Comparison of ENCODE assay signal across 8 cellular contexts in genomic region chr16:66695474-66695934, GRCh38. TPM values are rescaled to one million over a fixed set of nuclear protein-coding genes. Genes with fewer than 3 reads are reported as not detected.
DNase-seq lines count a peak whose midpoint lies in the region; ATAC-seq lines count a peak whose summit lies in the region.

No MANE protein-coding gene starts in this region.

- DNase-seq in SIG-M5 treated with dmso at 0.1 percent for 504 hours (lab: John Stamatoyannopoulos, UW; ENCODE audit: unreplicated experiment) (peak; percentile 24), SIG-M5 (lab: John Stamatoyannopoulos, UW) (no peak), UCSD-AML1 (lab: John Stamatoyannopoulos, UW; ENCODE audit: unreplicated experiment) (peak; percentile 25), head of caudate nucleus (peak in 34 of 42 donors; percentile 8 to 72 (median 43)), NCI-H226 (no peak)

- H3K4me2 ChIP-seq in skeletal muscle satellite cell (ENCODE audit: low read length) = peak overlapping the region; percentile 99

- intact Hi-C loops in head of caudate nucleus (cut with DNase I) = no loop called here

- no peaks in the 10 kb centered on the region for H3K9me3 ChIP-seq in skeletal muscle satellite cell (replicated peaks; ENCODE audit: low read length)

- ATAC-seq in GM18502 (IDR thresholded peaks at IDR 0.05; ENCODE audit: poor library complexity, unreplicated experiment) (no peak), GM21360 (IDR thresholded peaks at IDR 0.05; ENCODE audit: unreplicated experiment) (no peak)

- no peaks in the 10 kb centered on the region for H3K36me3 ChIP-seq in skeletal muscle satellite cell (ENCODE audit: insufficient read depth, low read length)

- peak overlapping the region; percentile 73 for H3K4me3 ChIP-seq in skeletal muscle satellite cell (ENCODE audit: low read length)

- H3K9ac ChIP-seq in skeletal muscle satellite cell (ENCODE audit: low read depth, low read length) = peak overlapping the region; percentile 81

- H3K27me3 ChIP-seq in skeletal muscle satellite cell (ENCODE audit: control insufficient read depth, insufficient read depth, low read length) = peaks cover 2% of the 10 kb centered on the region

- H3K4me1 ChIP-seq in skeletal muscle satellite cell (ENCODE audit: control insufficient read depth, insufficient read depth, low read length) = peaks cover 12% of the 10 kb centered on the region

RNA-seq across cellular contexts. Expression of gene CMTM4, which starts 1.0 kb away (rescaled TPM):
- 15.2 and 18.6 TPM in 2 replicates for total RNA-seq in skeletal muscle satellite cell (2012; rRNA removed)

RNA-seq across cellular contexts. Expression of gene DYNC1LI2, which starts 55.9 kb away (rescaled TPM):
- total RNA-seq in skeletal muscle satellite cell (2012; rRNA removed) = 100 and 113 TPM in 2 replicates

Comparison
In these comparisons a context has a peak if more than half of its experiments do, and no peak if none do; other contexts are left out.
1. DNase-seq: peak in SIG-M5 treated with dmso at 0.1 percent for 504 hours (single experiment), UCSD-AML1 (single experiment) and head of caudate nucleus (34 of 42); none in SIG-M5 (single experiment) and NCI-H226 (single experiment).